In genomic region chr9:2838984-2839367, GRCh38 we compare ENCODE assay signal across 12 cellular contexts. TPM values are rescaled to one million over a fixed set of nuclear protein-coding genes. Genes with fewer than 3 reads are reported as not detected.
A peak's percentile ranks its signal among the peaks of the same experiment; 100 is the strongest.
DNase-seq lines count a peak whose midpoint lies in the region; TF ChIP-seq lines count a peak whose summit lies in the region.
"Had no signal": no experiment of that assay in that cellular context is flagged by ENCODE, and none has a peak within 500 bp of the region (broad histone marks: within the 10 kb centered on the region; RNA-seq: fewer than 3 reads in every experiment).

No MANE protein-coding gene starts in this region.

- H3K27me3 ChIP-seq in muscle layer of colon (ENCODE audit: control insufficient read depth in 1 of 2, insufficient read depth in 2 of 2, low read length in 2 of 2) (no peaks in the 10 kb centered on the region), tibial nerve (no peaks in the 10 kb centered on the region)

- no peak overlapping the region for H3K9ac ChIP-seq in muscle layer of colon (ENCODE audit: low read length)

- WGBS in tibial nerve, 2 donors, result 13 to 27% methylated on average over 3 of the region's 3 CpGs

- H3K4me3 ChIP-seq in choroid plexus epithelial cell (ENCODE audit: low read depth, low read length) (no peak overlapping the region), muscle layer of colon (ENCODE audit: low read depth in 1 of 2, low read length in 2 of 2) (peak overlapping the region in 1 of 2 donors; percentile 31), tibial nerve (peak overlapping the region in 1 of 4 donors; percentile 37)

- peak overlapping the region; percentile 43 for H3K27ac ChIP-seq in muscle layer of colon (ENCODE audit: low read depth, low read length)
- peak overlapping the region in 3 of 4 donors; percentile 3 to 68 (median 58) for H3K27ac ChIP-seq in tibial nerve

- TF ChIP-seq EP300 in tibial nerve (IDR thresholded peaks at IDR 0.05), result no peak

- H3K36me3 ChIP-seq in muscle layer of colon (ENCODE audit: insufficient read depth, low read length) (peaks cover 17% of the 10 kb centered on the region), tibial nerve (peaks cover 0 to 31% (median 0%) of the 10 kb centered on the region in 3 donors)

- TF ChIP-seq CTCF in choroid plexus epithelial cell (conservative IDR thresholded peaks at IDR 0.05; ENCODE audit: low read depth, low read length) (no peak), tibial nerve (IDR thresholded peaks at IDR 0.05) (no peak)

- TF ChIP-seq POLR2A in tibial nerve (IDR thresholded peaks at IDR 0.05), result no peak

- H3K9me3 ChIP-seq in muscle layer of colon (ENCODE audit: low read length) (no peaks in the 10 kb centered on the region), tibial nerve (no peaks in the 10 kb centered on the region)

- H3K4me1 ChIP-seq in muscle layer of colon (ENCODE audit: insufficient read depth, low read length) (peaks cover 54% of the 10 kb centered on the region), tibial nerve (peaks cover 0 to 67% (median 32%) of the 10 kb centered on the region in 4 donors)

- DNase-seq in NCI-H526 (lab: John Stamatoyannopoulos, UW) (peak; percentile 36 to 68), NCI-H526 treated with DMSO at 0.1 percent for 48 hours (lab: John Stamatoyannopoulos, UW) (no peak), choroid plexus epithelial cell (ENCODE audit: low read depth) (peak; percentile 16), tibial nerve (ENCODE audit: low spot score in 2 of 2) (no peak), dedifferentiated amniotic fluid mesenchymal stem cell (ENCODE audit: extremely low spot score) (no peak), SW 1271 (lab: John Stamatoyannopoulos, UW) (no peak), 8988T (no peak)
- DNase-seq: Calu3, hypothalamus, Kasumi-1, NCI-H2029 had no signal

RNA-seq across cellular contexts. Expression of gene PUM3, which starts 4.9 kb away (rescaled TPM):
- total RNA-seq in tibial nerve, result 10 to 100 TPM; 32.9 to 50.4 (median 42.8) TPM

Comparison
In these comparisons a context has a peak if more than half of its experiments do, and no peak if none do; other contexts are left out.
1. DNase-seq: peak in NCI-H526 (2 of 2) and choroid plexus epithelial cell (single experiment); none in NCI-H526 treated with DMSO at 0.1 percent for 48 hours (single experiment), tibial nerve (0 of 2), dedifferentiated amniotic fluid mesenchymal stem cell (single experiment), SW 1271 (0 of 2) and 8988T (single experiment).